13 cellular contexts compared by ENCODE assay signal in the genomic region with DNA sequence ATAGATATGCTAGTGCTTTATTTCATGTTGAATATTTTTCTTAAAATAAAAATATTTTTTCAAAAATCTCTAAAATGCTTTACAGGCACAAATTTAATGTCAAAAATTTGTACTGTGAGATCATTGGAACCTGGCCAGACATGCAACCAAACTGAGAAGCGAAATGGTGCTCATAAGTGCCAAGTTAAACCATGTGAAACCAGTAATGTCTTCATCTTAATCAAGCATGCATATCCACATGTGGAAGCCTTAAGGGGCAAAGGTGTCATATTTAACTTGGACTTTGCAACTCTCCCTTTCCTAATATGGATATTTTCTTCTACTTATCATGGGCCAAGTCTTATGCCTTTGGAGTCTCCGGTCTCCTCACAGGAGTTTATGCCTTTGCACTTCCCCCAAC.
"Had no signal": no experiment of that assay in that cellular context is flagged by ENCODE, and none has a peak within 500 bp of the region (broad histone marks: within the 10 kb centered on the region; RNA-seq: fewer than 3 reads in every experiment).

No MANE protein-coding gene starts in this region.

- H3K36me3 ChIP-seq: left ventricle myocardium inferior, stomach, thyroid gland, uterus had no signal

- H3K9me3 ChIP-seq: left ventricle myocardium inferior, stomach, thyroid gland, uterus had no signal

- H3K4me3 ChIP-seq: coronary artery, left ventricle myocardium inferior, stomach, thyroid gland, uterus had no signal

- H3K27me3 ChIP-seq: stomach, thyroid gland, uterus had no signal

- H3K4me1 ChIP-seq: left ventricle myocardium inferior, stomach, thyroid gland, uterus had no signal

- DNase-seq: activated CD4-positive, alpha-beta T cell treated with anti-CD3 and anti-CD28 coated beads for 48 hours; activated naive CD4-positive, alpha-beta T cell; activated naive CD8-positive, alpha-beta T cell treated with anti-CD3 and anti-CD28 coated beads, Interleukin-2, amount 50 U/mL, for 24 hours; caudate nucleus; effector CD8-positive, alpha-beta T cell; glutamatergic neuron; left ventricle myocardium inferior; mesendoderm; stimulated activated CD4-positive, alpha-beta T cell treated with anti-CD3 and anti-CD28 coated beads, Interleukin-4, amount 100 ng/mL, for 24 hours; stomach; uterus had no signal

- H3K27ac ChIP-seq: coronary artery, left ventricle myocardium inferior, stomach, thyroid gland, uterus had no signal
